8 cellular contexts compared by ENCODE assay signal in genomic region chr2:17752892-17753802, GRCh38. TPM values are rescaled to one million over a fixed set of nuclear protein-coding genes. Genes with fewer than 3 reads are reported as not detected.
DNase-seq lines count a peak whose midpoint lies in the region; ATAC-seq, FAIRE-seq and TF ChIP-seq lines count a peak whose summit lies in the region.

No MANE protein-coding gene starts in this region.

- H3K9ac ChIP-seq in astrocyte (ENCODE audit: low read length): peak overlapping the region; percentile 94

- H4K20me1 ChIP-seq in PC-9 (ENCODE audit: insufficient read depth) (no peaks in the 10 kb centered on the region), astrocyte (ENCODE audit: insufficient read depth, low read length) (no peaks in the 10 kb centered on the region)

- CTCF ChIA-PET in PC-9 (lab: Charles Lee): no interaction called here

- H3K9me2 ChIP-seq in PC-9 (ENCODE audit: insufficient read depth): no peaks in the 10 kb centered on the region

- H3K36me3 ChIP-seq in PC-9 (ENCODE audit: low read depth): no peaks in the 10 kb centered on the region
- H3K36me3 ChIP-seq in astrocyte (ENCODE audit: insufficient read depth, low read length): no peaks in the 10 kb centered on the region
- H3K36me3 ChIP-seq in iPS DF 6.9 (ENCODE audit: control insufficient read depth, insufficient read depth, low read length): no peaks in the 10 kb centered on the region

- no peaks in the 10 kb centered on the region for H3K27me3 Mint-ChIP-seq in astrocyte (ENCODE audit: low read depth, unreplicated experiment)

- H3K9me3 ChIP-seq in PC-9 (ENCODE audit: insufficient read depth, low read depth) (no peaks in the 10 kb centered on the region), astrocyte (ENCODE audit: insufficient read depth, low read depth, low read length) (no peaks in the 10 kb centered on the region), iPS DF 6.9 (ENCODE audit: control insufficient read depth, insufficient read depth, low read length) (no peaks in the 10 kb centered on the region)

- H3F3A ChIP-seq in PC-9 (ENCODE audit: insufficient read depth, low read depth): no peaks in the 10 kb centered on the region

- H3K4me1 Mint-ChIP-seq in astrocyte (ENCODE audit: low read depth, unreplicated experiment): peaks cover 19% of the 10 kb centered on the region

- peaks cover 78% of the 10 kb centered on the region for H3K79me2 ChIP-seq in PC-9 (ENCODE audit: low read depth)
- H3K79me2 ChIP-seq in astrocyte (ENCODE audit: insufficient read depth, low read length): peaks cover 91% of the 10 kb centered on the region

- H3K4me1 ChIP-seq in PC-9 (replicated peaks; ENCODE audit: insufficient read depth) (peaks cover 28% of the 10 kb centered on the region), astrocyte (ENCODE audit: insufficient read depth, low read length) (peaks cover 20% of the 10 kb centered on the region), iPS DF 6.9 (ENCODE audit: control insufficient read depth, insufficient read depth, low read length) (no peaks in the 10 kb centered on the region)

- H3K27me3 ChIP-seq in PC-9 (ENCODE audit: insufficient read depth, low read depth) (no peaks in the 10 kb centered on the region), astrocyte (ENCODE audit: insufficient read depth, low read length) (no peaks in the 10 kb centered on the region), iPS DF 6.9 (ENCODE audit: control insufficient read depth, insufficient read depth, low read length) (no peaks in the 10 kb centered on the region)

- POLR2A ChIA-PET in PC-9 (lab: Charles Lee; ENCODE audit: unreplicated experiment): interaction anchor here (0.7 kb wide), 1 partner anchor 1076 kb away, joined by 3 read pairs; no protein-coding TSS in a partner anchor

- H3K27ac Mint-ChIP-seq in astrocyte (ENCODE audit: unreplicated experiment): peak overlapping the region; percentile 43

- ATAC-seq in GM19372 (IDR thresholded peaks at IDR 0.05; ENCODE audit: low read depth, unreplicated experiment) (peak; percentile 33), HG03439 (IDR thresholded peaks at IDR 0.05; ENCODE audit: unreplicated experiment) (peak; percentile 36)

- peak overlapping the region; percentile 89 for H3K4me3 Mint-ChIP-seq in astrocyte (ENCODE audit: unreplicated experiment)

- TF ChIP-seq CTCF in PC-9 (conservative IDR thresholded peaks at IDR 0.05): no peak
- TF ChIP-seq CTCF in astrocyte (IDR thresholded peaks at IDR 0.05; ENCODE audit: insufficient read depth, low read depth, low read length): no peak

- DNase-seq in Daoy (ENCODE audit: low read depth): peak; percentile 67
- DNase-seq in PC-9: peak; percentile 48 to 57
- peak; percentile 37 for DNase-seq in astrocyte (ENCODE audit: low read depth)
- no peak for DNase-seq in iPS DF 6.9 (ENCODE audit: low read depth, low spot score)
- DNase-seq in skeletal muscle cell (ENCODE audit: low read depth): no peak
- no peak for DNase-seq in 8988T

- no peak for FAIRE-seq in astrocyte (lab: Jason Lieb, UNC)

- BruUV-seq in PC-9 (replicated peaks; lab: Mats Ljungman, UMichigan): TSS peak; percentile 47

- H3K9me3 Mint-ChIP-seq in astrocyte (ENCODE audit: unreplicated experiment): no peaks in the 10 kb centered on the region

- H3K4me2 ChIP-seq in PC-9 (peak overlapping the region; percentile 81), astrocyte (ENCODE audit: low read length) (peak overlapping the region; percentile 94)

- intact Hi-C loops in PC-9 (cut with micrococcal nuclease; ENCODE audit: unreplicated experiment): no loop called here

- peak overlapping the region; percentile 96 for H3K4me3 ChIP-seq in PC-9
- peak overlapping the region; percentile 92 for H3K4me3 ChIP-seq in astrocyte (ENCODE audit: insufficient read depth, low read depth, low read length)
- H3K4me3 ChIP-seq in iPS DF 6.9 (ENCODE audit: low read length): peak overlapping the region; percentile 60
- peak overlapping the region; percentile 94 for H3K4me3 ChIP-seq in skeletal muscle cell (ENCODE audit: low read depth, low read length)

- WGBS in iPS DF 6.9 (ENCODE audit: insufficient coverage, insufficient read length): no CpG with 5 or more reads among the region's 70 CpGs

- no peaks in the 10 kb centered on the region for H3K36me3 Mint-ChIP-seq in astrocyte (ENCODE audit: low read depth, unreplicated experiment)

- H2AFZ ChIP-seq in PC-9 (peak overlapping the region; percentile 97), astrocyte (ENCODE audit: low read depth, low read length) (peak overlapping the region; percentile 84)

- H3K27ac ChIP-seq in PC-9: peak overlapping the region; percentile 93
- H3K27ac ChIP-seq in astrocyte (ENCODE audit: low read depth, low read length): peak overlapping the region; percentile 95
- H3K27ac ChIP-seq in iPS DF 6.9 (ENCODE audit: low read length): no peak overlapping the region

RNA-seq across cellular contexts. Expression of gene SMC6, which starts 0.5 kb away (rescaled TPM):
- total RNA-seq in Daoy (2014; rRNA removed; shearing (Covaris generic)): 36.5 and 46.7 TPM in 2 replicates
- total RNA-seq in PC-9 (2021): 15.5 and 19.2 TPM in 2 replicates
- total RNA-seq in astrocyte: 17.3 and 20.1 TPM in 2 replicates

RNA-seq across cellular contexts. Expression of gene GEN1, which starts 0.8 kb away (rescaled TPM):
- total RNA-seq in Daoy (2014; rRNA removed; shearing (Covaris generic)): 12.4 and 33.0 TPM in 2 replicates
- total RNA-seq in PC-9 (2021) (14.4 and 28.3 TPM in 2 replicates), astrocyte (4.6 and 9.1 TPM in 2 replicates)

Comparison
In these comparisons a context has a peak if more than half of its experiments do, and no peak if none do; other contexts are left out.
1. DNase-seq: peak in Daoy (single experiment), PC-9 (2 of 2) and astrocyte (single experiment); none in iPS DF 6.9 (single experiment), skeletal muscle cell (single experiment) and 8988T (single experiment).
2. Peak in every context shown above with its lines, with median percentiles within 50 percentile points of each other: H3K4me3 ChIP-seq.